Comparison of ENCODE assay signal across 15 cellular contexts in genomic region chr1:82465024-82465423, GRCh38.
"Had no signal": no experiment of that assay in that cellular context is flagged by ENCODE, and none has a peak within 500 bp of the region (broad histone marks: within the 10 kb centered on the region; RNA-seq: fewer than 3 reads in every experiment).

No MANE protein-coding gene starts in this region.

- ATAC-seq: activated CD4-positive, alpha-beta T cell treated with anti-CD3 and anti-CD28 coated beads for 36 hours; naive thymus-derived CD4-positive, alpha-beta T cell; stimulated activated effector memory CD8-positive, alpha-beta T cell treated with anti-CD3 and anti-CD28 coated beads, Interleukin-12 subunit alpha, Interleukin-12 subunit beta, amount 100 ng/mL, for 72 hours; T-cell had no signal

- H3K27me3 ChIP-seq: tibial artery, vagina had no signal

- H3K9me3 ChIP-seq: mucosa of descending colon, SK-N-SH, tibial artery, vagina had no signal

- H3K36me3 ChIP-seq: tibial artery, vagina had no signal

- DNase-seq: activated CD4-positive, alpha-beta memory T cell treated with anti-CD3 and anti-CD28 coated beads, Interleukin-2, amount 10 ng/mL, durations not matched to agents 7 days and 5 days; activated CD4-positive, alpha-beta T cell treated with anti-CD3 and anti-CD28 coated beads for 36 hours; activated effector memory CD4-positive, alpha-beta T cell treated with Interleukin-2 at 50 U/mL for 16 hours; activated T-cell treated with anti-CD3 and anti-CD28 coated beads, Interleukin-2, amount 50 U/mL, for 24 hours; effector memory CD4-positive, alpha-beta T cell; immature natural killer cell; naive thymus-derived CD4-positive, alpha-beta T cell; occipital lobe; SK-N-SH; T-cell; T1000; tibial artery had no signal

- H3K27ac ChIP-seq: vagina had no signal

- H3K4me3 ChIP-seq: mucosa of descending colon, tibial artery, vagina had no signal
